ENCODE assay signal across 8 cellular contexts in genomic region chr2:241880311-241881073, GRCh38. TPM values are rescaled to one million over a fixed set of nuclear protein-coding genes. Genes with fewer than 3 reads are reported as not detected.
DNase-seq lines count a peak whose midpoint lies in the region; ATAC-seq and TF ChIP-seq lines count a peak whose summit lies in the region.

No MANE protein-coding gene starts in this region.

- H3K36me3 ChIP-seq in suprapubic skin, result no peaks in the 10 kb centered on the region

- no peak for DNase-seq in activated CD4-positive, alpha-beta T cell treated with anti-CD3 and anti-CD28 coated beads, Interleukin-2, amount 10 ng/mL, durations not matched to agents 24 days and 14 days
- no peak for DNase-seq in activated CD4-positive, alpha-beta T cell treated with anti-CD3 and anti-CD28 coated beads, Interleukin-2, amount 50 U/mL, for 1 hour
- DNase-seq in suprapubic skin (ENCODE audit: low spot score in 2 of 2) (no peak), NCI-H510A treated with DMSO at 0.1 percent for 48 hours (lab: John Stamatoyannopoulos, UW) (no peak), HUDEP-2 (lab: John Stamatoyannopoulos, UW; ENCODE audit: unreplicated experiment in 76 of 76) (no peak)

- H3K27ac Mint-ChIP-seq in activated CD4-positive, alpha-beta T cell treated with anti-CD3 and anti-CD28 coated beads, Interleukin-2, amount 10 ng/mL, durations not matched to agents 24 days and 14 days, result peak overlapping the region; percentile 95
- H3K27ac Mint-ChIP-seq in activated naive CD8-positive, alpha-beta T cell, result peak overlapping the region; percentile 97

- intact Hi-C loops in activated CD4-positive, alpha-beta T cell treated with anti-CD3 and anti-CD28 coated beads, Interleukin-2, amount 10 ng/mL, durations not matched to agents 24 days and 14 days (cut with micrococcal nuclease), result loop anchor here (1.0 to 10.0 kb wide), 11 partner anchors 22 to 1316 kb away; partner anchors contain the start of genes D2HGDH, DTYMK, DUSP28 and HDLBP

- H3K4me3 ChIP-seq in iPS-18c (ENCODE audit: insufficient read depth, low read depth, low read length) (peak overlapping the region; percentile 88), suprapubic skin (peak overlapping the region; percentile 58)

- no peaks in the 10 kb centered on the region for H3K9me3 Mint-ChIP-seq in activated CD4-positive, alpha-beta T cell treated with anti-CD3 and anti-CD28 coated beads, Interleukin-2, amount 10 ng/mL, durations not matched to agents 24 days and 14 days
- H3K9me3 Mint-ChIP-seq in activated naive CD8-positive, alpha-beta T cell (ENCODE audit: low read depth), result no peaks in the 10 kb centered on the region

- H3K27me3 Mint-ChIP-seq in activated CD4-positive, alpha-beta T cell treated with anti-CD3 and anti-CD28 coated beads, Interleukin-2, amount 10 ng/mL, durations not matched to agents 24 days and 14 days, result peaks cover 4% of the 10 kb centered on the region
- no peaks in the 10 kb centered on the region for H3K27me3 Mint-ChIP-seq in activated naive CD8-positive, alpha-beta T cell

- H3K4me1 Mint-ChIP-seq in activated CD4-positive, alpha-beta T cell treated with anti-CD3 and anti-CD28 coated beads, Interleukin-2, amount 10 ng/mL, durations not matched to agents 24 days and 14 days, result peaks cover 25% of the 10 kb centered on the region
- peaks cover 31% of the 10 kb centered on the region for H3K4me1 Mint-ChIP-seq in activated naive CD8-positive, alpha-beta T cell (ENCODE audit: low read depth)

- H3K36me3 Mint-ChIP-seq in activated CD4-positive, alpha-beta T cell treated with anti-CD3 and anti-CD28 coated beads, Interleukin-2, amount 10 ng/mL, durations not matched to agents 24 days and 14 days (ENCODE audit: low read depth), result peaks cover 6% of the 10 kb centered on the region
- H3K36me3 Mint-ChIP-seq in activated naive CD8-positive, alpha-beta T cell, result peaks cover 2% of the 10 kb centered on the region

- TF ChIP-seq EP300 in suprapubic skin (IDR thresholded peaks at IDR 0.05), result no peak

- H3K4me3 Mint-ChIP-seq in activated CD4-positive, alpha-beta T cell treated with anti-CD3 and anti-CD28 coated beads, Interleukin-2, amount 10 ng/mL, durations not matched to agents 24 days and 14 days, result peak overlapping the region; percentile 91
- H3K4me3 Mint-ChIP-seq in activated naive CD8-positive, alpha-beta T cell, result peak overlapping the region; percentile 95

- H3K9me3 ChIP-seq in iPS-18c (ENCODE audit: control insufficient read depth, insufficient read depth, low read length) (no peaks in the 10 kb centered on the region), suprapubic skin (no peaks in the 10 kb centered on the region)

- no peak for TF ChIP-seq CTCF in suprapubic skin (IDR thresholded peaks at IDR 0.05)

- H3K27me3 ChIP-seq in suprapubic skin, result no peaks in the 10 kb centered on the region

- peak overlapping the region; percentile 27 for H3K27ac ChIP-seq in suprapubic skin

- TF ChIP-seq POLR2A in suprapubic skin (IDR thresholded peaks at IDR 0.05), result no peak

- 66% methylated on average over 11 of the region's 16 CpGs for WGBS in suprapubic skin

- no peak for ATAC-seq in HG02763 (IDR thresholded peaks at IDR 0.05; ENCODE audit: unreplicated experiment)

- peaks cover 28% of the 10 kb centered on the region for H3K4me1 ChIP-seq in suprapubic skin

RNA-seq across cellular contexts. Expression of gene RTP5, which starts 11.0 kb away (rescaled TPM):
- 0.07 TPM in 1 of 2 replicates, not detected in the other for total RNA-seq in activated CD4-positive, alpha-beta T cell treated with anti-CD3 and anti-CD28 coated beads, Interleukin-2, amount 10 ng/mL, durations not matched to agents 24 days and 14 days
- not detected for total RNA-seq in suprapubic skin

RNA-seq across cellular contexts. Expression of gene PDCD1, which starts 21.8 kb away (rescaled TPM):
- total RNA-seq in activated CD4-positive, alpha-beta T cell treated with anti-CD3 and anti-CD28 coated beads, Interleukin-2, amount 10 ng/mL, durations not matched to agents 24 days and 14 days, result 79.6 and 83.3 TPM in 2 replicates
- total RNA-seq in suprapubic skin, result not detected

Comparison
In these comparisons a context has a peak if more than half of its experiments do, and no peak if none do; other contexts are left out.
1. RNA of gene PDCD1, which starts 21.8 kb away (total RNA-seq): 79.6 to 83.3 TPM in activated CD4-positive, alpha-beta T cell treated with anti-CD3 and anti-CD28 coated beads, Interleukin-2, amount 10 ng/mL, durations not matched to agents 24 days and 14 days; not detected in suprapubic skin; every median in the first group is over 10 times any median in the second.